Comparison of ENCODE assay signal across 17 cellular contexts in the genomic region with DNA sequence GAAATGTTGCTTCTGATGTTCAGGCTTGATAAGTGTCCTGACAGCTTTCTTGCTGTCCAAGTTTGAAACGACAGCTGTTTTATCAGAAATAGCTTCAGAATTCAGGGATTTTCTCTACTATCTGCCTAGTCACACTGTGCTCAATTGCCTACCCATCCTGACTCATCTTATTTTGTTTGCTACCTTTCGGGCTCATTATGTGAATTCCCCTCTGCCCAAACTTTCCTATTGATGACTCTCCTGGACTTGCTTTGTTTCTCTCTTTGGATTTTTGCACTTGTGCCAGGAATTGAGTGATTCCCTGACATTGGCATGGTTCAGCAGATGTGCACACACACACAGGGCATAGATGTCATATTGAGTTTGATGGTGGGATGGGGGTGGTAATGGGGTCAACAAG.
"Had no signal": no experiment of that assay in that cellular context is flagged by ENCODE, and none has a peak within 500 bp of the region (broad histone marks: within the 10 kb centered on the region; RNA-seq: fewer than 3 reads in every experiment).

No MANE protein-coding gene starts in this region.

- H3K27ac ChIP-seq: cardiac muscle cell, left lung, prostate gland, right atrium auricular region, tibial nerve, uterus, WERI-Rb-1 had no signal

- H3K4me3 ChIP-seq: cardiac muscle cell, left lung, prostate gland, right atrium auricular region, tibial nerve, uterus had no signal

- H3K4me1 Mint-ChIP-seq: activated naive CD4-positive, alpha-beta T cell treated with anti-CD3 and anti-CD28 coated beads, Interleukin-2, amount 50 U/mL, for 24 hours; neural crest cell had no signal

- H3K27ac Mint-ChIP-seq: activated naive CD4-positive, alpha-beta T cell treated with anti-CD3 and anti-CD28 coated beads, Interleukin-2, amount 50 U/mL, for 24 hours had no signal

- H3K9me3 ChIP-seq: left lung, prostate gland, right atrium auricular region, tibial nerve, uterus had no signal

- ATAC-seq: effector memory CD8-positive, alpha-beta T cell; left lung; stimulated activated naive CD8-positive, alpha-beta T cell treated with anti-CD3 and anti-CD28 coated beads, Interleukin-15, Interleukin-2, amounts not matched to agents 100 U/mL and 50 U/mL, for 24 hours had no signal

- H3K27me3 Mint-ChIP-seq: activated naive CD4-positive, alpha-beta T cell treated with anti-CD3 and anti-CD28 coated beads, Interleukin-2, amount 50 U/mL, for 24 hours; effector memory CD8-positive, alpha-beta T cell had no signal

- H3K36me3 Mint-ChIP-seq: activated naive CD4-positive, alpha-beta T cell treated with anti-CD3 and anti-CD28 coated beads, Interleukin-2, amount 50 U/mL, for 24 hours had no signal

- DNase-seq: activated CD4-positive, alpha-beta T cell treated with anti-CD3 and anti-CD28 coated beads, Interleukin-2, amount 50 U/mL, for 4 hours; activated gamma-delta T cell; effector memory CD8-positive, alpha-beta T cell; foreskin melanocyte; hypothalamus; left lung; stimulated activated CD4-positive, alpha-beta T cell treated with anti-CD3 and anti-CD28 coated beads, Interleukin-2, amount 100 ng/mL, for 24 hours; stimulated activated naive CD8-positive, alpha-beta T cell treated with anti-CD3 and anti-CD28 coated beads, Interleukin-15, Interleukin-2, amounts not matched to agents 100 U/mL and 50 U/mL, for 24 hours; T-helper 2 cell; uterus; WERI-Rb-1 had no signal

- H3K9me3 Mint-ChIP-seq: activated naive CD4-positive, alpha-beta T cell treated with anti-CD3 and anti-CD28 coated beads, Interleukin-2, amount 50 U/mL, for 24 hours; neural crest cell had no signal

- H3K27me3 ChIP-seq: cardiac muscle cell, left lung, right atrium auricular region, tibial nerve, uterus had no signal

- H3K4me3 Mint-ChIP-seq: activated naive CD4-positive, alpha-beta T cell treated with anti-CD3 and anti-CD28 coated beads, Interleukin-2, amount 50 U/mL, for 24 hours; effector memory CD8-positive, alpha-beta T cell; neural crest cell had no signal

- H3K4me1 ChIP-seq: left lung, prostate gland, right atrium auricular region, tibial nerve, uterus had no signal

- H3K36me3 ChIP-seq: cardiac muscle cell, left lung, prostate gland, right atrium auricular region, tibial nerve, uterus, WERI-Rb-1 had no signal
